Comparison of ENCODE assay signal across 1 cellular context in genomic region chr17:4998666-4999428, GRCh38.
TF ChIP-seq lines count a peak whose summit lies in the region.

No MANE protein-coding gene starts in this region.

TF ChIP-seq in HepG2, 621 proteins besides CTCF, POLR2A, EP300 and RAD21 (continued from another document and continues in another):
- TF ChIP-seq MXI1 (IDR thresholded peaks at IDR 0.05; ENCODE audit: borderline replicate concordance, low read depth, low read length) (peak; percentile 46; the same call in 1 of the 3 replicates), ZNF281 (CRISPR knock-in tag; IDR thresholded peaks at IDR 0.05; ENCODE audit: borderline replicate concordance) (peak; percentile 91), ZBTB38 (CRISPR knock-in tag; IDR thresholded peaks at IDR 0.05) (no peak; the same call in 1 of the 2 replicates), SNAPC4 (CRISPR knock-in tag; IDR thresholded peaks at IDR 0.05) (peak; percentile 44; the same call in 1 of the 2 replicates), NCOA5 (CRISPR knock-in tag; IDR thresholded peaks at IDR 0.05) (no peak), ZIK1 (CRISPR knock-in tag; IDR thresholded peaks at IDR 0.05; ENCODE audit: borderline replicate concordance, low read depth) (0 out of 2 replicates have a peak, but pooled peaks have one; percentile 66), ELF4 (CRISPR knock-in tag; IDR thresholded peaks at IDR 0.05; ENCODE audit: borderline replicate concordance) (no peak), ZNF333 (CRISPR knock-in tag; IDR thresholded peaks at IDR 0.05; ENCODE audit: borderline replicate concordance) (peak; percentile 52; the same call in 1 of the 2 replicates), ZNF784 (CRISPR knock-in tag; IDR thresholded peaks at IDR 0.05; ENCODE audit: borderline replicate concordance) (0 out of 2 replicates have a peak, but pooled peaks have one; percentile 37), IRF2 (CRISPR knock-in tag; IDR thresholded peaks at IDR 0.05) (peak; percentile 64; the same call in 1 of the 2 replicates), GTF2F1 (IDR thresholded peaks at IDR 0.05; ENCODE audit: low read length) (no peak), ZMYM3 (CRISPR knock-in tag; IDR thresholded peaks at IDR 0.05) (peak; percentile 50; the same call in 1 of the 2 replicates), GFI1 (CRISPR knock-in tag; IDR thresholded peaks at IDR 0.05; ENCODE audit: borderline replicate concordance) (no peak; the same call in 1 of the 2 replicates), SUZ12 (IDR thresholded peaks at IDR 0.05; ENCODE audit: low read depth, low read length) (no peak), DPF2 (CRISPR knock-in tag; IDR thresholded peaks at IDR 0.05; ENCODE audit: borderline replicate concordance, low read depth) (no peak; the same call in 1 of the 2 replicates), IRF9 (CRISPR knock-in tag; IDR thresholded peaks at IDR 0.05; ENCODE audit: borderline replicate concordance) (peak; percentile 45; the same call in 1 of the 2 replicates), ZBTB37 (CRISPR knock-in tag; IDR thresholded peaks at IDR 0.05) (no peak), ERF (CRISPR knock-in tag; IDR thresholded peaks at IDR 0.05) (0 out of 2 replicates have a peak, but pooled peaks have one; percentile 54), HNF4A (CRISPR knock-in tag; IDR thresholded peaks at IDR 0.05) (peak; percentile 99), YY1 (IDR thresholded peaks at IDR 0.05; ENCODE audit: insufficient read depth, insufficient replicate concordance, low read depth, low read length) (no peak), ARID2 (CRISPR knock-in tag; IDR thresholded peaks at IDR 0.05; ENCODE audit: borderline replicate concordance) (0 out of 2 replicates have a peak, but pooled peaks have one; percentile 23), RELA (CRISPR knock-in tag; IDR thresholded peaks at IDR 0.05) (no peak), POLR2G (IDR thresholded peaks at IDR 0.05; ENCODE audit: low read depth, low read length) (peak; percentile 62), ARID4A (CRISPR knock-in tag; IDR thresholded peaks at IDR 0.05; ENCODE audit: borderline replicate concordance) (peak; percentile 82), ZNF33A (CRISPR knock-in tag; IDR thresholded peaks at IDR 0.05; ENCODE audit: borderline replicate concordance) (no peak), ZNF367 (CRISPR knock-in tag; IDR thresholded peaks at IDR 0.05; ENCODE audit: borderline replicate concordance) (no peak), TRAFD1 (CRISPR knock-in tag; IDR thresholded peaks at IDR 0.05; ENCODE audit: borderline replicate concordance) (0 out of 2 replicates have a peak, but pooled peaks have one; percentile 67), ZGPAT (CRISPR knock-in tag; IDR thresholded peaks at IDR 0.05) (peak; percentile 87; the same call in 1 of the 2 replicates), KMT2B (CRISPR knock-in tag; IDR thresholded peaks at IDR 0.05) (peak; percentile 23; the same call in 1 of the 2 replicates), ZFP91 (CRISPR knock-in tag; IDR thresholded peaks at IDR 0.05; ENCODE audit: borderline replicate concordance) (peak; percentile 60), SP5 (CRISPR knock-in tag; IDR thresholded peaks at IDR 0.05; ENCODE audit: borderline replicate concordance, low read depth) (peak; percentile 50; the same call in 1 of the 2 replicates), ZNF891 (CRISPR knock-in tag; IDR thresholded peaks at IDR 0.05) (peak; percentile 41; the same call in 1 of the 2 replicates), ZNF792 (CRISPR knock-in tag; IDR thresholded peaks at IDR 0.05) (0 out of 2 replicates have a peak, but pooled peaks have one; percentile 36), GLI4 (CRISPR knock-in tag; IDR thresholded peaks at IDR 0.05; ENCODE audit: borderline replicate concordance) (0 out of 2 replicates have a peak, but pooled peaks have one; percentile 38), ELF1 (CRISPR knock-in tag; IDR thresholded peaks at IDR 0.05) (peak; percentile 79), ZNF232 (CRISPR knock-in tag; IDR thresholded peaks at IDR 0.05; ENCODE audit: borderline replicate concordance) (no peak), KLF9 (CRISPR knock-in tag; IDR thresholded peaks at IDR 0.05; ENCODE audit: low read depth) (peak; percentile 54; the same call in 1 of the 2 replicates)
